ENCODE assay signal across 17 cellular contexts in genomic region chrX:43552166-43552565, GRCh38.
DNase-seq lines count a peak whose midpoint lies in the region; ATAC-seq, FAIRE-seq and TF ChIP-seq lines count a peak whose summit lies in the region.
"Had no signal": no experiment of that assay in that cellular context is flagged by ENCODE, and none has a peak within 500 bp of the region (broad histone marks: within the 10 kb centered on the region; RNA-seq: fewer than 3 reads in every experiment).

No MANE protein-coding gene starts in this region.

- H3K9me3 ChIP-seq in A549 = 0 out of 3 replicates have a peak, but pooled peaks cover under 1% of the 10 kb centered on the region
- no peaks in the 10 kb centered on the region for H3K9me3 ChIP-seq in HepG2 (ENCODE audit: low read length)
- H3K9me3 ChIP-seq in adrenal gland (replicated peaks in 1 of 3) = no peaks in the 10 kb centered on the region

- H4K20me1 ChIP-seq in HepG2 (ENCODE audit: insufficient read depth, low read length) = no peaks in the 10 kb centered on the region

- H3K4me1 ChIP-seq in A549 (peaks cover 3% of the 10 kb centered on the region; the same call in 1 of the 3 replicates), HepG2 (ENCODE audit: insufficient read depth, low read length) (peaks cover 22% of the 10 kb centered on the region), adrenal gland (replicated peaks in 1 of 2) (no peaks in the 10 kb centered on the region)

- no peak overlapping the region for H3K27ac Mint-ChIP-seq in activated CD8-positive, alpha-beta memory T cell treated with anti-CD3 and anti-CD28 coated beads, Interleukin-2, amount 10 ng/mL, durations not matched to agents 7 days and 5 days
- H3K27ac Mint-ChIP-seq: activated naive CD4-positive, alpha-beta T cell treated with anti-CD3 and anti-CD28 coated beads, Interleukin-2, amount 50 U/mL, for 72 hours; naive thymus-derived CD4-positive, alpha-beta T cell; T-helper 2 cell treated with Interferon-gamma antibody and Interleukin-4, amounts not matched to agents 5 μg/mL and 100 μg/mL, for 36 hours had no signal

- intact Hi-C loops in HepG2 (cut with micrococcal nuclease; ENCODE audit: unreplicated experiment) (no loop called here), adrenal gland (cut with DNase I) (no loop called here)

- H3K9me3 Mint-ChIP-seq in activated CD8-positive, alpha-beta memory T cell treated with anti-CD3 and anti-CD28 coated beads, Interleukin-2, amount 10 ng/mL, durations not matched to agents 7 days and 5 days (ENCODE audit: low read depth) = no peaks in the 10 kb centered on the region
- H3K9me3 Mint-ChIP-seq: central memory CD8-positive, alpha-beta T cell; T-helper 2 cell treated with Interferon-gamma antibody and Interleukin-4, amounts not matched to agents 5 μg/mL and 100 μg/mL, for 36 hours had no signal

- H3K4me2 ChIP-seq in A549 (peak overlapping the region; percentile 45), HepG2 (ENCODE audit: low read depth, low read length) (peak overlapping the region; percentile 24)

- POLR2A ChIA-PET in A549 (lab: Yijun Ruan, JAX) (no interaction called here), HepG2 (lab: Yijun Ruan, JAX) (no interaction called here)

- no peak overlapping the region for H3K4me3 ChIP-seq in A549
- H3K4me3 ChIP-seq in HepG2 (replicated peaks in 1 of 3; ENCODE audit: insufficient read depth in 1 of 3, low read depth in 2 of 3, low read length in 3 of 3) = no peak overlapping the region
- no peak overlapping the region for H3K4me3 ChIP-seq in adrenal gland

- no peaks in the 10 kb centered on the region for H3K36me3 ChIP-seq in HepG2 (replicated peaks in 1 of 2; ENCODE audit: control insufficient read depth in 1 of 2, insufficient read depth in 2 of 2, low read length in 2 of 2)
- no peaks in the 10 kb centered on the region for H3K36me3 ChIP-seq in adrenal gland (replicated peaks in 1 of 2)

- WGBS in A549 (ENCODE audit: missing lambda C conversion rate) = 0% methylated on average over 2 of the region's 2 CpGs
- WGBS in HepG2 (ENCODE audit: low lambda C conversion rate) = 0% methylated on average over 2 of the region's 2 CpGs
- 34 to 38% (median 36%) methylated on average over 2 of the region's 2 CpGs for WGBS in adrenal gland, 4 donors

- H3K36me3 Mint-ChIP-seq in activated CD8-positive, alpha-beta memory T cell treated with anti-CD3 and anti-CD28 coated beads, Interleukin-2, amount 10 ng/mL, durations not matched to agents 7 days and 5 days = no peaks in the 10 kb centered on the region
- H3K36me3 Mint-ChIP-seq: activated naive CD4-positive, alpha-beta T cell treated with anti-CD3 and anti-CD28 coated beads, Interleukin-2, amount 50 U/mL, for 72 hours had no signal

- H3K4me3 Mint-ChIP-seq in activated CD8-positive, alpha-beta memory T cell treated with anti-CD3 and anti-CD28 coated beads, Interleukin-2, amount 10 ng/mL, durations not matched to agents 7 days and 5 days = no peak overlapping the region
- H3K4me3 Mint-ChIP-seq: central memory CD8-positive, alpha-beta T cell; naive thymus-derived CD4-positive, alpha-beta T cell; T-helper 2 cell treated with Interferon-gamma antibody and Interleukin-4, amounts not matched to agents 5 μg/mL and 100 μg/mL, for 36 hours had no signal

- H2AFZ ChIP-seq in HepG2 (ENCODE audit: low read length) = no peak overlapping the region

- no peak for TF ChIP-seq POLR2A in A549 (IDR thresholded peaks at IDR 0.05; ENCODE audit: low read length)
- TF ChIP-seq POLR2A in HepG2 (IDR thresholded peaks at IDR 0.05; ENCODE audit: insufficient read depth in 1 of 2, low read depth in 2 of 2, low read length in 2 of 2) = no peak
- no peak for TF ChIP-seq POLR2A in adrenal gland (IDR thresholded peaks at IDR 0.05)

- ATAC-seq in A549 (peak in 1 of 2 experiments; percentile 24; a peak in 1 of 6 replicates), HepG2 (peak; percentile 83)
- no peak for ATAC-seq in activated CD8-positive, alpha-beta memory T cell treated with anti-CD3 and anti-CD28 coated beads, Interleukin-2, amount 10 ng/mL, durations not matched to agents 7 days and 5 days
- ATAC-seq: activated naive CD4-positive, alpha-beta T cell treated with anti-CD3 and anti-CD28 coated beads, Interleukin-2, amount 50 U/mL, for 72 hours; naive thymus-derived CD4-positive, alpha-beta T cell had no signal

- DNase-seq in A549 (ENCODE audit: low read depth in 1 of 2, low spot score in 1 of 2) (peak; percentile 7 to 13), HuH-7 (ENCODE audit: low spot score) (peak; percentile 38), HepG2 (ENCODE audit: low spot score) (peak; percentile 25), adrenal gland (no peak), NCI-H526 treated with DMSO at 0.1 percent for 48 hours (lab: John Stamatoyannopoulos, UW) (no peak), SK-N-DZ (ENCODE audit: low spot score) (no peak)
- no peak for DNase-seq in activated CD8-positive, alpha-beta memory T cell treated with anti-CD3 and anti-CD28 coated beads, Interleukin-2, amount 10 ng/mL, durations not matched to agents 7 days and 5 days
- DNase-seq: MV-4-11; naive thymus-derived CD4-positive, alpha-beta T cell; NCI-H2081 treated with DMSO at 0.1 percent for 48 hours; NCI-H774; substantia nigra had no signal

- no peak overlapping the region for H3K9ac ChIP-seq in HepG2 (ENCODE audit: insufficient read depth, low read depth, low read length)

- no TSS peak for BruUV-seq in HepG2 (replicated peaks; lab: Mats Ljungman, UMichigan)

- peaks cover 2% of the 10 kb centered on the region for H3K4me1 Mint-ChIP-seq in activated CD8-positive, alpha-beta memory T cell treated with anti-CD3 and anti-CD28 coated beads, Interleukin-2, amount 10 ng/mL, durations not matched to agents 7 days and 5 days

- H3K79me2 ChIP-seq in HepG2 (ENCODE audit: insufficient read depth, low read length) = no peaks in the 10 kb centered on the region

- TF ChIP-seq RAD21 in A549 (conservative IDR thresholded peaks at IDR 0.05 in 1 of 2, IDR thresholded peaks at IDR 0.05 in 1 of 2) (no peak), HepG2 (CRISPR knock-in tag; IDR thresholded peaks at IDR 0.05) (no peak)

- in situ Hi-C loops in HepG2 (cut with HindIII; ENCODE audit: extremely low pct_ligation_motif_present, low pct_unique_long_range_greater_than_20kb) = loop anchor here (25.0 kb wide), 1 partner anchor 385 kb away; no protein-coding TSS in a partner anchor

- TF ChIP-seq CTCF in A549 (IDR thresholded peaks at IDR 0.05) = no peak
- no peak for TF ChIP-seq CTCF in HepG2 (CRISPR knock-in tag; IDR thresholded peaks at IDR 0.05)
- TF ChIP-seq CTCF in adrenal gland (IDR thresholded peaks at IDR 0.05) = no peak

- no peak for TF ChIP-seq EP300 in A549 (IDR thresholded peaks at IDR 0.05)
- no peak for TF ChIP-seq EP300 in HepG2 (IDR thresholded peaks at IDR 0.05; ENCODE audit: low read depth in 2 of 2, low read length in 2 of 2)
- no peak for TF ChIP-seq EP300 in HepG2 (CRISPR knock-in tag; IDR thresholded peaks at IDR 0.05; ENCODE audit: borderline replicate concordance)

- H3K27me3 ChIP-seq in HepG2 (ENCODE audit: control insufficient read depth in 1 of 2, insufficient read depth in 2 of 2, low read length in 2 of 2) (no peaks in the 10 kb centered on the region), adrenal gland (peaks cover 12% of the 10 kb centered on the region)

- FAIRE-seq in A549 (lab: Jason Lieb, UNC) (no peak), colon (lab: Jason Lieb, UNC) (peak; percentile 98), HepG2 (lab: Jason Lieb, UNC) (no peak)
- FAIRE-seq: islet of Langerhans had no signal

- no peaks in the 10 kb centered on the region for H3K27me3 Mint-ChIP-seq in activated CD8-positive, alpha-beta memory T cell treated with anti-CD3 and anti-CD28 coated beads, Interleukin-2, amount 10 ng/mL, durations not matched to agents 7 days and 5 days
- H3K27me3 Mint-ChIP-seq: central memory CD8-positive, alpha-beta T cell had no signal

- H3K27ac ChIP-seq in A549 (no peak overlapping the region), HepG2 (ENCODE audit: extremely low read length, insufficient read depth, low read length) (no peak overlapping the region), adrenal gland (no peak overlapping the region)

- CTCF ChIA-PET in A549 (lab: Yijun Ruan, JAX) = interaction anchor here (1.4 kb wide), 1 partner anchor 1754 kb away, joined by 4 read pairs; no protein-coding TSS in a partner anchor
- CTCF ChIA-PET in HepG2 (lab: Yijun Ruan, JAX; ENCODE audit: low intra/inter-chr PET ratio, low total read pairs) = no interaction called here
- CTCF ChIA-PET in activated CD8-positive, alpha-beta memory T cell treated with anti-CD3 and anti-CD28 coated beads, Interleukin-2, amount 10 ng/mL, durations not matched to agents 7 days and 5 days (lab: Charles Lee) = interaction anchor here (1.2 kb wide), 1 partner anchor 200 kb away, joined by 3 read pairs; no protein-coding TSS in a partner anchor

TF ChIP-seq in A549, 52 proteins besides CTCF, POLR2A, EP300 and RAD21:
- TF ChIP-seq FOXS1 (CRISPR knock-in tag; IDR thresholded peaks at IDR 0.05) (no peak), NPAS2 (CRISPR knock-in tag; IDR thresholded peaks at IDR 0.05; ENCODE audit: borderline replicate concordance) (no peak), MAX (IDR thresholded peaks at IDR 0.05) (no peak), TFCP2L1 (CRISPR knock-in tag; IDR thresholded peaks at IDR 0.05) (no peak), HES2 (IDR thresholded peaks at IDR 0.05) (no peak), EHF (CRISPR knock-in tag; IDR thresholded peaks at IDR 0.05) (no peak)

TF ChIP-seq in HepG2, 621 proteins besides CTCF, POLR2A, EP300 and RAD21 (continues in another document):
- TF ChIP-seq, protein P1, sequence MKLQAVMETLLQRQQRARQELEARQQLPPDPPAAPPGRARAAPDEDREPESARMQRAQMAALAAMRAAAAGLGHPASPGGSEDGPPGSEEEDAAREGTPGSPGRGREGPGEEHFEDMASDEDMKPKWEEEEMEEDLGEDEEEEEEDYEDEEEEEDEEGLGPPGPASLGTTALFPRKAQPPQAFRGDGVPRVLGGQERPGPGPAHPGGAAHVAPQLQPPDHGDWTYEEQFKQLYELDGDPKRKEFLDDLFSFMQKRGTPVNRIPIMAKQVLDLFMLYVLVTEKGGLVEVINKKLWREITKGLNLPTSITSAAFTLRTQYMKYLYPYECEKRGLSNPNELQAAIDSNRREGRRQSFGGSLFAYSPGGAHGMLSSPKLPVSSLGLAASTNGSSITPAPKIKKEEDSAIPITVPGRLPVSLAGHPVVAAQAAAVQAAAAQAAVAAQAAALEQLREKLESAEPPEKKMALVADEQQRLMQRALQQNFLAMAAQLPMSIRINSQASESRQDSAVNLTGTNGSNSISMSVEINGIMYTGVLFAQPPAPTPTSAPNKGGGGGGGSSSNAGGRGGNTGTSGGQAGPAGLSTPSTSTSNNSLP (IDR thresholded peaks at IDR 0.05; ENCODE audit: low read depth, low read length) = 0 out of 2 replicates have a peak, but pooled peaks have one; percentile 22
- TF ChIP-seq FOSL2 (CRISPR knock-in tag; IDR thresholded peaks at IDR 0.05) = peak; percentile 65
- TF ChIP-seq, protein P2, sequence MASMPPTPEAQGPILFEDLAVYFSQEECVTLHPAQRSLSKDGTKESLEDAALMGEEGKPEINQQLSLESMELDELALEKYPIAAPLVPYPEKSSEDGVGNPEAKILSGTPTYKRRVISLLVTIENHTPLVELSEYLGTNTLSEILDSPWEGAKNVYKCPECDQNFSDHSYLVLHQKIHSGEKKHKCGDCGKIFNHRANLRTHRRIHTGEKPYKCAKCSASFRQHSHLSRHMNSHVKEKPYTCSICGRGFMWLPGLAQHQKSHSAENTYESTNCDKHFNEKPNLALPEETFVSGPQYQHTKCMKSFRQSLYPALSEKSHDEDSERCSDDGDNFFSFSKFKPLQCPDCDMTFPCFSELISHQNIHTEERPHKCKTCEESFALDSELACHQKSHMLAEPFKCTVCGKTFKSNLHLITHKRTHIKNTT (CRISPR knock-in tag; IDR thresholded peaks at IDR 0.05) = no peak

Comparison
In these comparisons a context has a peak if more than half of its experiments do, and no peak if none do; other contexts are left out.
1. DNase-seq: peak in A549 (2 of 2), HuH-7 (single experiment) and HepG2 (single experiment); none in adrenal gland (0 of 7), NCI-H526 treated with DMSO at 0.1 percent for 48 hours (single experiment), SK-N-DZ (single experiment) and activated CD8-positive, alpha-beta memory T cell treated with anti-CD3 and anti-CD28 coated beads, Interleukin-2, amount 10 ng/mL, durations not matched to agents 7 days and 5 days (single experiment).
2. Of the 38 proteins assayed by ChIP-seq in both HepG2 and A549: peak only in HepG2: CEBPB and FOSL2; only in A549: none; in both: none; in neither: 36.